ENCODE assay signal across 11 cellular contexts in genomic region chr14:21101802-21102413, GRCh38. TPM values are rescaled to one million over a fixed set of nuclear protein-coding genes. Genes with fewer than 3 reads are reported as not detected.
DNase-seq lines count a peak whose midpoint lies in the region; ATAC-seq, FAIRE-seq and TF ChIP-seq lines count a peak whose summit lies in the region.
"Had no signal": no experiment of that assay in that cellular context is flagged by ENCODE, and none has a peak within 500 bp of the region (broad histone marks: within the 10 kb centered on the region; RNA-seq: fewer than 3 reads in every experiment).

No MANE protein-coding gene starts in this region.

- DNase-seq in A673 (ENCODE audit: low spot score) (no peak), H9 (no peak), GM19239 (ENCODE audit: insufficient read length, low spot score) (no peak), NCI-H1048 (lab: John Stamatoyannopoulos, UW) (no peak)
- DNase-seq: naive thymus-derived CD8-positive, alpha-beta T cell had no signal

- H3K36me3 Mint-ChIP-seq in H9 (ENCODE audit: insufficient read depth in 1 of 3, low read depth in 3 of 3), result 0 out of 7 replicates have a peak, but pooled peaks cover 0 to 3% (median 0%) of the 10 kb centered on the region in 3 experiments
- no peaks in the 10 kb centered on the region for H3K36me3 Mint-ChIP-seq in activated T-helper 17 cell treated with anti-CD3 and anti-CD28 coated beads, Interleukin-2, amount 50 U/mL, for 72 hours (ENCODE audit: low read depth)
- H3K36me3 Mint-ChIP-seq in stimulated activated memory B cell treated with anti-CD40 and anti-IgM and Interleukin-4, amounts not matched to agents 10 μg/mL and 1 μg/mL and 100 μg/mL, for 72 hours, result no peaks in the 10 kb centered on the region
- H3K36me3 Mint-ChIP-seq: naive thymus-derived CD8-positive, alpha-beta T cell had no signal

- H3K79me2 ChIP-seq in H9 (ENCODE audit: insufficient read depth, low read length), result peaks cover 4% of the 10 kb centered on the region; the same call in 1 of the 2 replicates

- no peak overlapping the region for H4K8ac ChIP-seq in H9 (replicated peaks; ENCODE audit: insufficient read length, low read depth, low read length)

- H2AFZ ChIP-seq in H9 (ENCODE audit: low read length), result no peak overlapping the region

- POLR2A ChIA-PET in A673 (lab: Charles Lee; ENCODE audit: low non-redundant PET), result interaction anchor here (0.7 kb wide), 1 partner anchor 30 kb away, joined by 5 read pairs; no protein-coding TSS in a partner anchor

- H3K4me3 ChIP-seq in A673 (ENCODE audit: low read depth, low read length, poor library complexity, severe bottlenecking) (no peak overlapping the region), iPS-18c (ENCODE audit: insufficient read depth, low read depth, low read length) (peak overlapping the region; percentile 26; the same call in 1 of the 2 replicates)

- H3K56ac ChIP-seq in H9 (ENCODE audit: insufficient read length, low read depth, low read length), result no peak overlapping the region

- no CpG with 5 or more reads among the region's 8 CpGs for WGBS in H9 (ENCODE audit: extremely low coverage, insufficient read length, low lambda C conversion rate)

- H3K27ac ChIP-seq in A673 (ENCODE audit: low read depth, low read length, poor library complexity, severe bottlenecking) (peak overlapping the region; percentile 100), H9 (ENCODE audit: insufficient read length, low read depth, low read length) (no peak overlapping the region)
- H3K27ac ChIP-seq: VCaP had no signal

- H3K23ac ChIP-seq in H9 (ENCODE audit: insufficient read length, low read depth, low read length), result no peak overlapping the region

- CTCF ChIA-PET in A673 (lab: Charles Lee), result interaction anchor here (1.4 to 2.9 kb wide), 3 partner anchors 10 to 87 kb away, joined by 3 to 8 read pairs (median 4); no protein-coding TSS in a partner anchor

- H4K20me1 ChIP-seq in H9 (ENCODE audit: control insufficient read depth, insufficient read depth, insufficient read length), result peaks cover 3% of the 10 kb centered on the region

- BruUV-seq in A673 (replicated peaks; lab: Mats Ljungman, UMichigan), result no TSS peak

- FAIRE-seq in GM19239 (lab: Jason Lieb, UNC), result no peak
- FAIRE-seq: GM12891 had no signal

- no peak overlapping the region for H2BK15ac ChIP-seq in H9 (ENCODE audit: low read depth, low read length)

- peaks cover 34% of the 10 kb centered on the region for H3K4me1 ChIP-seq in A673 (ENCODE audit: insufficient read depth, low read length, poor library complexity, severe bottlenecking)
- H3K4me1 ChIP-seq in H9 (ENCODE audit: insufficient read depth, low read length), result peaks cover 13% of the 10 kb centered on the region

- H4K91ac ChIP-seq in H9 (ENCODE audit: insufficient read length, low read depth, low read length), result no peak overlapping the region

- H2BK120ac ChIP-seq in H9 (ENCODE audit: low read depth, low read length, poor library complexity, severe bottlenecking), result no peak overlapping the region

- H2BK20ac ChIP-seq in H9 (ENCODE audit: low read depth, low read length, poor library complexity, severe bottlenecking), result no peak overlapping the region

- H2BK12ac ChIP-seq in H9 (ENCODE audit: insufficient read length, low read depth, low read length), result no peak overlapping the region

- ATAC-seq in activated T-helper 17 cell treated with anti-CD3 and anti-CD28 coated beads, Interleukin-2, amount 50 U/mL, for 72 hours (replicated peaks), result no peak
- ATAC-seq in stimulated activated memory B cell treated with anti-CD40 and anti-IgM and Interleukin-4, amounts not matched to agents 10 μg/mL and 1 μg/mL and 100 μg/mL, for 72 hours, result no peak
- no peak for ATAC-seq in HG02870 (IDR thresholded peaks at IDR 0.05; ENCODE audit: unreplicated experiment)
- ATAC-seq: naive thymus-derived CD8-positive, alpha-beta T cell had no signal

- H3K79me1 ChIP-seq in H9 (ENCODE audit: insufficient read depth, low read depth, low read length, poor library complexity, severe bottlenecking), result peaks cover 2% of the 10 kb centered on the region

- TF ChIP-seq CTCF in A673 (conservative IDR thresholded peaks at IDR 0.05; ENCODE audit: low read depth, low read length) (no peak), H9 (conservative IDR thresholded peaks at IDR 0.05) (no peak)

- peaks cover 64 to 65% of the 10 kb centered on the region in 2 experiments for H3K4me1 Mint-ChIP-seq in H9
- H3K4me1 Mint-ChIP-seq in activated T-helper 17 cell treated with anti-CD3 and anti-CD28 coated beads, Interleukin-2, amount 50 U/mL, for 72 hours, result peaks cover 31% of the 10 kb centered on the region
- peaks cover 35% of the 10 kb centered on the region for H3K4me1 Mint-ChIP-seq in stimulated activated memory B cell treated with anti-CD40 and anti-IgM and Interleukin-4, amounts not matched to agents 10 μg/mL and 1 μg/mL and 100 μg/mL, for 72 hours

- no peak overlapping the region for H2BK5ac ChIP-seq in H9 (ENCODE audit: insufficient read length, low read length)

- H2AK5ac ChIP-seq in H9 (ENCODE audit: insufficient read length, low read length), result no peak overlapping the region

- no peak overlapping the region for H3K14ac ChIP-seq in H9 (ENCODE audit: insufficient read depth, low read length)

- peak overlapping the region; percentile 89 for H3K4me2 ChIP-seq in H9 (ENCODE audit: insufficient read depth, insufficient read length, low read length)

- H3K27me3 Mint-ChIP-seq in H9 (ENCODE audit: low read depth), result no peaks in the 10 kb centered on the region; the same call in 1 of the 2 replicates
- H3K27me3 Mint-ChIP-seq in activated T-helper 17 cell treated with anti-CD3 and anti-CD28 coated beads, Interleukin-2, amount 50 U/mL, for 72 hours, result no peaks in the 10 kb centered on the region
- H3K27me3 Mint-ChIP-seq in stimulated activated memory B cell treated with anti-CD40 and anti-IgM and Interleukin-4, amounts not matched to agents 10 μg/mL and 1 μg/mL and 100 μg/mL, for 72 hours, result peaks cover 19% of the 10 kb centered on the region

- H3K27me3 ChIP-seq in A673 (replicated peaks; ENCODE audit: insufficient read depth, low read depth, low read length, poor library complexity) (no peaks in the 10 kb centered on the region), H9 (ENCODE audit: insufficient read depth, low read length) (no peaks in the 10 kb centered on the region)

- no peak overlapping the region for H3K18ac ChIP-seq in H9 (ENCODE audit: insufficient read length, low read depth, low read length)

- peak overlapping the region; percentile 33 for H3K9ac ChIP-seq in H9 (ENCODE audit: extremely low read depth, insufficient read length, low read length)

- no peaks in the 10 kb centered on the region for H3K36me3 ChIP-seq in A673 (ENCODE audit: insufficient read depth, low read length, poor library complexity, severe bottlenecking)

- no peak overlapping the region for H3T11ph ChIP-seq in H9 (ENCODE audit: low read length)

- intact Hi-C loops in A673 (cut with micrococcal nuclease; ENCODE audit: unreplicated experiment), result no loop called here

- H3K4me3 Mint-ChIP-seq in H9, result peak overlapping the region; percentile 83 to 99
- peak overlapping the region; percentile 84 for H3K4me3 Mint-ChIP-seq in activated T-helper 17 cell treated with anti-CD3 and anti-CD28 coated beads, Interleukin-2, amount 50 U/mL, for 72 hours
- H3K4me3 Mint-ChIP-seq in stimulated activated memory B cell treated with anti-CD40 and anti-IgM and Interleukin-4, amounts not matched to agents 10 μg/mL and 1 μg/mL and 100 μg/mL, for 72 hours, result no peak overlapping the region

- H3K23me2 ChIP-seq in H9 (ENCODE audit: insufficient read length, low read depth, low read length, poor library complexity, severe bottlenecking), result peaks cover 24% of the 10 kb centered on the region

- no peaks in the 10 kb centered on the region; a peak in 1 of 5 replicates for H3K9me3 Mint-ChIP-seq in H9
- H3K9me3 Mint-ChIP-seq in activated T-helper 17 cell treated with anti-CD3 and anti-CD28 coated beads, Interleukin-2, amount 50 U/mL, for 72 hours, result no peaks in the 10 kb centered on the region
- H3K9me3 Mint-ChIP-seq in stimulated activated memory B cell treated with anti-CD40 and anti-IgM and Interleukin-4, amounts not matched to agents 10 μg/mL and 1 μg/mL and 100 μg/mL, for 72 hours, result no peaks in the 10 kb centered on the region
- H3K9me3 Mint-ChIP-seq: naive thymus-derived CD8-positive, alpha-beta T cell had no signal

- no peaks in the 10 kb centered on the region for H3K9me3 ChIP-seq in A673 (ENCODE audit: low read depth, low read length, poor library complexity, severe bottlenecking)
- no peaks in the 10 kb centered on the region for H3K9me3 ChIP-seq in H9 (ENCODE audit: control insufficient read depth, low read depth, low read length)
- H3K9me3 ChIP-seq in iPS-18c (ENCODE audit: control insufficient read depth, insufficient read depth, low read length), result no peaks in the 10 kb centered on the region

- no peak overlapping the region; a peak in 3 of 7 replicates for H3K27ac Mint-ChIP-seq in H9
- H3K27ac Mint-ChIP-seq in activated T-helper 17 cell treated with anti-CD3 and anti-CD28 coated beads, Interleukin-2, amount 50 U/mL, for 72 hours, result peak overlapping the region; percentile 85
- H3K27ac Mint-ChIP-seq in stimulated activated memory B cell treated with anti-CD40 and anti-IgM and Interleukin-4, amounts not matched to agents 10 μg/mL and 1 μg/mL and 100 μg/mL, for 72 hours, result no peak overlapping the region

- no peak overlapping the region for H4K5ac ChIP-seq in H9 (ENCODE audit: insufficient read length, low read depth, low read length)

- no peak overlapping the region for H3K4ac ChIP-seq in H9 (ENCODE audit: low read depth, low read length)

RNA-seq across cellular contexts. Expression of gene TMEM253, which starts 1.0 kb away (rescaled TPM):
- total RNA-seq in A673 (2021) (0.48 and 0.49 TPM in 2 replicates), H9 (2021) (1.9 and 2.2 TPM in 2 replicates)
- total RNA-seq in activated T-helper 17 cell treated with anti-CD3 and anti-CD28 coated beads, Interleukin-2, amount 50 U/mL, for 72 hours, result not detected
- total RNA-seq: naive thymus-derived CD8-positive, alpha-beta T cell had no signal

RNA-seq across cellular contexts. Expression of gene ZNF219, which starts 3.5 kb away (rescaled TPM):
- total RNA-seq in A673 (2021), result 78.0 and 84.6 TPM in 2 replicates
- total RNA-seq in H9 (2021), result 84.5 and 87.6 TPM in 2 replicates
- 10 to 100 TPM in 1 of 2 donors, 1 to 10 TPM in 1; 9.6 to 18.3 TPM for total RNA-seq in activated T-helper 17 cell treated with anti-CD3 and anti-CD28 coated beads, Interleukin-2, amount 50 U/mL, for 72 hours

RNA-seq across cellular contexts. Expression of gene ARHGEF40, which starts 31.8 kb away (rescaled TPM):
- 89.6 and 94.1 TPM in 2 replicates for total RNA-seq in A673 (2021)
- total RNA-seq in H9 (2021), result 71.1 and 71.4 TPM in 2 replicates
- total RNA-seq in activated T-helper 17 cell treated with anti-CD3 and anti-CD28 coated beads, Interleukin-2, amount 50 U/mL, for 72 hours, result under 1 TPM in 1 of 2 donors, not detected in 1; 0.26 TPM

RNA-seq across cellular contexts. Expression of gene RNASE8, which starts 44.3 kb away (rescaled TPM):
- total RNA-seq in A673 (2021), result not detected in 2 replicates
- not detected in 2 replicates for total RNA-seq in H9 (2021)
- total RNA-seq in activated T-helper 17 cell treated with anti-CD3 and anti-CD28 coated beads, Interleukin-2, amount 50 U/mL, for 72 hours, result not detected
- total RNA-seq: naive thymus-derived CD8-positive, alpha-beta T cell had no signal

RNA-seq across cellular contexts. Expression of gene OR5AU1, which starts 54.0 kb away (rescaled TPM):
- total RNA-seq in A673 (2021) (not detected in 2 replicates), H9 (2021) (not detected in 2 replicates)
- total RNA-seq in activated T-helper 17 cell treated with anti-CD3 and anti-CD28 coated beads, Interleukin-2, amount 50 U/mL, for 72 hours, result not detected
- total RNA-seq: naive thymus-derived CD8-positive, alpha-beta T cell had no signal

Comparison
In these comparisons a context has a peak if more than half of its experiments do, and no peak if none do; other contexts are left out.
1. RNA of gene ARHGEF40, which starts 31.8 kb away (total RNA-seq): 89.6 to 94.1 TPM in A673 and 71.1 to 71.4 TPM in H9; 0.26 TPM in activated T-helper 17 cell treated with anti-CD3 and anti-CD28 coated beads, Interleukin-2, amount 50 U/mL, for 72 hours; every median in the first group is over 10 times any median in the second.